Comparison of ENCODE assay signal across 41 cellular contexts in the genomic region with DNA sequence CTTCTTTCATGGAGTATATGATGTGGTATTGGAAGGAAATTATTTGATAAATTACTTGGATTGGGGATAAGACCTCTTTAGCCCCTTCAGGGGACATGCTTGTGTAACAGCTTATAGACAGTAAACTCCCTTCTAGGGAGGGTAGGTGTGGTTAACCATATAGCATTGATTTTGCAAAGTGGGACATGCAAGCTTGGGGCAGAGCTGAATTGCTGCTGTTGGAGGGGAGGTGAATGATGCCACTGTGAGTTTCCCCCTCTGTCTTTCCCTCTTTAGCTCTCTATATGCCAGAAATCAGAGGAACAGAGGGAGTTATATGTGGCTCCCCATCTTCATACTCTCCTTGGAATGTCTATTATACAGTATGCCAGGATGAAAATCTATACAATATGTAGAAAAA. TPM values are rescaled to one million over a fixed set of nuclear protein-coding genes. Genes with fewer than 3 reads are reported as not detected.
"Had no signal": no experiment of that assay in that cellular context is flagged by ENCODE, and none has a peak within 500 bp of the region (broad histone marks: within the 10 kb centered on the region; RNA-seq: fewer than 3 reads in every experiment).

No MANE protein-coding gene starts in this region.

- FAIRE-seq: astrocyte, bronchial epithelial cell had no signal

- H3K4me1 Mint-ChIP-seq: activated naive CD4-positive, alpha-beta T cell treated with anti-CD3 and anti-CD28 coated beads, Interleukin-2, amount 10 ng/mL, durations not matched to agents 7 days and 5 days; activated naive CD4-positive, alpha-beta T cell treated with anti-CD3 and anti-CD28 coated beads, Interleukin-2, amount 50 U/mL, for 24 hours; activated naive CD8-positive, alpha-beta T cell treated with anti-CD3 and anti-CD28 coated beads for 36 hours; activated naive CD8-positive, alpha-beta T cell treated with anti-CD3 and anti-CD28 coated beads, Interleukin-2, amount 10 ng/mL, durations not matched to agents 7 days and 5 days; activated naive CD8-positive, alpha-beta T cell treated with anti-CD3 and anti-CD28 coated beads, Interleukin-2, amount 50 U/mL, for 24 hours; activated T-helper 17 cell treated with anti-CD3 and anti-CD28 coated beads, Interleukin-2, amount 50 U/mL, for 72 hours; brain; central memory CD8-positive, alpha-beta T cell had no signal

- H3K4me1 ChIP-seq: adrenal gland, ascending aorta, body of pancreas, breast epithelium had no signal

- H3K4me3 ChIP-seq: adrenal gland, ascending aorta, body of pancreas, breast epithelium, cardiac muscle cell had no signal

- H3K27me3 ChIP-seq: adrenal gland, ascending aorta, body of pancreas, brain microvascular endothelial cell, breast epithelium, cardiac muscle cell had no signal

- H3K27ac ChIP-seq: adrenal gland, ascending aorta, body of pancreas, brain microvascular endothelial cell, breast epithelium, cardiac muscle cell had no signal

- DNase-seq: activated effector memory CD4-positive, alpha-beta T cell treated with anti-CD3 and anti-CD28 coated beads, Interleukin-2, amount 50 U/mL, for 16 hours; activated effector memory CD4-positive, alpha-beta T cell treated with Interleukin-2 at 50 U/mL for 16 hours; activated gamma-delta T cell; activated gamma-delta T cell treated with Interleukin-2 at 50 U/mL for 16 hours; activated naive CD4-positive, alpha-beta T cell; activated naive CD4-positive, alpha-beta T cell treated with anti-CD3 and anti-CD28 coated beads for 36 hours; activated naive CD4-positive, alpha-beta T cell treated with anti-CD3 and anti-CD28 coated beads, Interleukin-2, amount 10 ng/mL, durations not matched to agents 7 days and 5 days; activated naive CD4-positive, alpha-beta T cell treated with anti-CD3 and anti-CD28 coated beads, Interleukin-2, amount 50 U/mL, for 16 hours; activated naive CD4-positive, alpha-beta T cell treated with Interleukin-2 at 50 U/mL for 16 hours; activated naive CD8-positive, alpha-beta T cell treated with anti-CD3 and anti-CD28 coated beads for 36 hours; activated naive CD8-positive, alpha-beta T cell treated with anti-CD3 and anti-CD28 coated beads, Interleukin-2, amount 10 ng/mL, durations not matched to agents 7 days and 5 days; activated naive CD8-positive, alpha-beta T cell treated with anti-CD3 and anti-CD28 coated beads, Interleukin-2, amount 50 U/mL, for 24 hours; activated T-cell treated with anti-CD3 and anti-CD28 coated beads for 4 hours; activated T-cell treated with anti-CD3 and anti-CD28 coated beads, Interleukin-2, amount 50 U/mL, for 1 hour; activated T-cell treated with anti-CD3 and anti-CD28 coated beads, Interleukin-2, amount 50 U/mL, for 24 hours; activated T-cell treated with anti-CD3 and anti-CD28 coated beads, Interleukin-2, amount 50 U/mL, for 4 hours; activated T-cell treated with anti-CD3 and anti-CD28 coated beads, Interleukin-2, amount 50 U/mL, for 48 hours; activated T-cell treated with anti-CD3 and anti-CD28 coated beads, Interleukin-2, amount 50 U/mL, for 72 hours; adrenal gland; amniotic stem cell; amygdala; anterior cingulate cortex; aorta; body of pancreas; brain microvascular endothelial cell; caudate nucleus; central memory CD4-positive, alpha-beta T cell; cerebellar nuclear complex had no signal

- ATAC-seq: activated naive CD4-positive, alpha-beta T cell treated with anti-CD3 and anti-CD28 coated beads, Interleukin-2, amount 50 U/mL, for 72 hours; activated naive CD8-positive, alpha-beta T cell treated with anti-CD3 and anti-CD28 coated beads, Interleukin-2, amount 50 U/mL, for 24 hours; activated T-cell treated with anti-CD3 and anti-CD28 coated beads, Interleukin-2, amount 50 U/mL, for 4 hours; activated T-cell treated with anti-CD3 and anti-CD28 coated beads, Interleukin-2, amount 50 U/mL, for 72 hours; activated T-helper 17 cell treated with anti-CD3 and anti-CD28 coated beads, Interleukin-2, amount 50 U/mL, for 72 hours; body of pancreas had no signal

- H3K27ac Mint-ChIP-seq: activated naive CD4-positive, alpha-beta T cell treated with anti-CD3 and anti-CD28 coated beads for 36 hours; activated naive CD4-positive, alpha-beta T cell treated with anti-CD3 and anti-CD28 coated beads, Interleukin-2, amount 10 ng/mL, durations not matched to agents 7 days and 5 days; activated naive CD4-positive, alpha-beta T cell treated with anti-CD3 and anti-CD28 coated beads, Interleukin-2, amount 50 U/mL, for 24 hours; activated naive CD4-positive, alpha-beta T cell treated with anti-CD3 and anti-CD28 coated beads, Interleukin-2, amount 50 U/mL, for 72 hours; activated naive CD8-positive, alpha-beta T cell; activated naive CD8-positive, alpha-beta T cell treated with anti-CD3 and anti-CD28 coated beads for 36 hours; activated naive CD8-positive, alpha-beta T cell treated with anti-CD3 and anti-CD28 coated beads, Interleukin-2, amount 10 ng/mL, durations not matched to agents 7 days and 5 days; activated naive CD8-positive, alpha-beta T cell treated with anti-CD3 and anti-CD28 coated beads, Interleukin-2, amount 50 U/mL, for 24 hours; activated T-cell treated with anti-CD3 and anti-CD28 coated beads, Interleukin-2, amount 50 U/mL, for 24 hours; activated T-cell treated with anti-CD3 and anti-CD28 coated beads, Interleukin-2, amount 50 U/mL, for 72 hours; activated T-helper 1 cell treated with anti-CD3 and anti-CD28 coated beads, Interleukin-12 subunit alpha, Interleukin-12 subunit beta, Interleukin-2, Interleukin-4 antibody, amounts not matched to agents 30 ng/mL and 10 ng/mL and 1 ng/mL, durations not matched to agents 14 hours and 24 hours and 36 hours; activated T-helper 17 cell treated with anti-CD3 and anti-CD28 coated beads, Interleukin-2, amount 50 U/mL, for 72 hours; activated T-helper 2 cell treated with anti-CD3 and anti-CD28 coated beads, Interferon-gamma antibody, Interleukin-2, Interleukin-4, amounts not matched to agents 10 μg/mL and 5 μg/mL and 100 μg/mL, durations not matched to agents 14 hours and 24 hours and 36 hours; brain had no signal

- H3K27me3 Mint-ChIP-seq: activated naive CD4-positive, alpha-beta T cell treated with anti-CD3 and anti-CD28 coated beads, Interleukin-2, amount 10 ng/mL, durations not matched to agents 7 days and 5 days; activated naive CD4-positive, alpha-beta T cell treated with anti-CD3 and anti-CD28 coated beads, Interleukin-2, amount 50 U/mL, for 24 hours; activated naive CD8-positive, alpha-beta T cell; activated naive CD8-positive, alpha-beta T cell treated with anti-CD3 and anti-CD28 coated beads for 36 hours had no signal

- H3K4me3 Mint-ChIP-seq: activated naive CD4-positive, alpha-beta T cell treated with anti-CD3 and anti-CD28 coated beads for 36 hours; activated naive CD4-positive, alpha-beta T cell treated with anti-CD3 and anti-CD28 coated beads, Interleukin-2, amount 10 ng/mL, durations not matched to agents 7 days and 5 days; activated naive CD4-positive, alpha-beta T cell treated with anti-CD3 and anti-CD28 coated beads, Interleukin-2, amount 50 U/mL, for 24 hours; activated naive CD8-positive, alpha-beta T cell; activated naive CD8-positive, alpha-beta T cell treated with anti-CD3 and anti-CD28 coated beads for 36 hours; activated naive CD8-positive, alpha-beta T cell treated with anti-CD3 and anti-CD28 coated beads, Interleukin-2, amount 10 ng/mL, durations not matched to agents 7 days and 5 days; activated naive CD8-positive, alpha-beta T cell treated with anti-CD3 and anti-CD28 coated beads, Interleukin-2, amount 50 U/mL, for 24 hours; activated T-cell treated with anti-CD3 and anti-CD28 coated beads, Interleukin-2, amount 50 U/mL, for 24 hours; activated T-cell treated with anti-CD3 and anti-CD28 coated beads, Interleukin-2, amount 50 U/mL, for 4 hours; activated T-cell treated with anti-CD3 and anti-CD28 coated beads, Interleukin-2, amount 50 U/mL, for 72 hours; activated T-helper 1 cell treated with anti-CD3 and anti-CD28 coated beads, Interleukin-12 subunit alpha, Interleukin-12 subunit beta, Interleukin-2, Interleukin-4 antibody, amounts not matched to agents 30 ng/mL and 10 ng/mL and 1 ng/mL, durations not matched to agents 14 hours and 24 hours and 36 hours; activated T-helper 17 cell treated with anti-CD3 and anti-CD28 coated beads, Interleukin-2, amount 50 U/mL, for 72 hours; brain; central memory CD8-positive, alpha-beta T cell had no signal

- H3K9me3 Mint-ChIP-seq: activated naive CD4-positive, alpha-beta T cell treated with anti-CD3 and anti-CD28 coated beads, Interleukin-2, amount 50 U/mL, for 24 hours; central memory CD8-positive, alpha-beta T cell had no signal

- H3K9me3 ChIP-seq: adrenal gland, ascending aorta had no signal

- H3K36me3 ChIP-seq: adrenal gland, ascending aorta, brain microvascular endothelial cell, breast epithelium, cardiac muscle cell had no signal

- H3K36me3 Mint-ChIP-seq: activated naive CD4-positive, alpha-beta T cell treated with anti-CD3 and anti-CD28 coated beads, Interleukin-2, amount 10 ng/mL, durations not matched to agents 7 days and 5 days; activated naive CD4-positive, alpha-beta T cell treated with anti-CD3 and anti-CD28 coated beads, Interleukin-2, amount 50 U/mL, for 24 hours; activated naive CD8-positive, alpha-beta T cell; activated naive CD8-positive, alpha-beta T cell treated with anti-CD3 and anti-CD28 coated beads for 36 hours; activated naive CD8-positive, alpha-beta T cell treated with anti-CD3 and anti-CD28 coated beads, Interleukin-2, amount 10 ng/mL, durations not matched to agents 7 days and 5 days had no signal

RNA-seq across cellular contexts. Expression of a gene that starts 54.7 kb away (rescaled TPM):
- total RNA-seq: activated naive CD8-positive, alpha-beta T cell treated with anti-CD3 and anti-CD28 coated beads, Interleukin-2, amount 10 ng/mL, durations not matched to agents 7 days and 5 days; activated T-helper 17 cell treated with anti-CD3 and anti-CD28 coated beads, Interleukin-2, amount 50 U/mL, for 72 hours had no signal
